In the genomic region with DNA sequence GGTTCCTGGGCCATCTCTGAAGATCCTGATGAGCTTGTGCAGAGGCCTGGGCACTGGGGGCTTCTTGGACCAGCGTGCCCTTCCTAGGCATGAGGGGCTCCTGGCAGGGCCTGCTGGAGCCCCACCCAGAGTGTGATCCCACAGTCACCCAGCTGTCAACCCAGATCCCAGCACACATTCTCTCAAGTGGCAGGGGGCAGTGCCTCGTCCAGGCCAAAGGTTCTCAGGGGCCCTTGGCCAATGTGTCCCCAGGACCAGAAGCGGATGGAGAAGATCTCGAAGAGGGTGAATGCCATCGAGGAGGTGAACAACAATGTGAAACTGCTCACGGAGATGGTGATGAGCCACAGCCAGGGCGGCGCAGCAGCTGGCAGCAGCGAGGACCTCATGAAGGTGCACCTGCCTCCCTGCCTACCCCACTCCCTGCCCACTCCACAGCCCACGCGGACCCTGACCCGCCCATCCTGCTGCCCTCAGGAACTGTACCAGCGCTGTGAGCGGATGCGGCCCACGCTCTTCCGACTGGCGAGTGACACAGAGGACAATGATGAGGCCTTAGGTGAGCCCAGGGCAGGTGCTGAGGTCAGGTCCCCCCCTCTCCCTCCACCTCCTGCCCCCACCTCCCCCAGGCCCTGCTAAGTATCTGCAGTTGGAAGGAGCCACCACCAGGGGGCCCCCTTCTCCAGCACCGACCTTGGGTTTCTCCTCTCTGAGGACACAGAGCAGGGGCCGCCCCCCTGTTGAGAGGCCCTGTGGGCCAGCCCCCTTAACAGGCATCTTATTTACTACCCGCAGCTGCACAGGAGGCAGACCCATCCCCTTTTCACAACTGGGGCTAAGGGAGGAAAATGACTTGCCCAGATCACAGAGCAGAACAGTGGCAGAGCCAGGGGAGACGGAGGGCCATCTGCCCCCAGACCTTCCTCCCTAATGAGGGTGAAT, we compare ENCODE assay signal across 10 cellular contexts. TPM values are rescaled to one million over a fixed set of nuclear protein-coding genes. Genes with fewer than 3 reads are reported as not detected.
DNase-seq lines count a peak whose midpoint lies in the region; ATAC-seq and TF ChIP-seq lines count a peak whose summit lies in the region.
"Had no signal": no experiment of that assay in that cellular context is flagged by ENCODE, and none has a peak within 500 bp of the region (broad histone marks: within the 10 kb centered on the region; RNA-seq: fewer than 3 reads in every experiment).

No MANE protein-coding gene starts in this region.

- no peak overlapping the region for H3K4me2 ChIP-seq in GM23338

- intact Hi-C loops in psoas muscle (cut with DNase I) = no loop called here

- H4K20me1 ChIP-seq in GM23338 (replicated peaks; ENCODE audit: insufficient read depth) = no peaks in the 10 kb centered on the region

- H3K4me3 Mint-ChIP-seq in GM23338 = no peak overlapping the region

- H3F3A ChIP-seq in GM23338 (replicated peaks; ENCODE audit: low read depth) = peaks cover 11% of the 10 kb centered on the region; the same call in 1 of the 2 replicates

- no peak for DNase-seq in BJ (ENCODE audit: low read depth)
- DNase-seq in GM23338 (ENCODE audit: low spot score) = peak; percentile 83
- peak; percentile 30 for DNase-seq in SHP77 treated with DMSO at 0.1 percent for 48 hours (lab: John Stamatoyannopoulos, UW)
- peak; percentile 80 for DNase-seq in activated naive CD4-positive, alpha-beta T cell treated with Interleukin-2 at 50 U/mL for 16 hours
- DNase-seq in germinal center (ENCODE audit: low spot score) = peak; percentile 80
- peak; percentile 70 to 84 for DNase-seq in psoas muscle
- no peak for DNase-seq in occipital lobe (lab: John Stamatoyannopoulos, UW)
- DNase-seq in DMS79 treated with DMSO at 0.1 percent for 48 hours (lab: John Stamatoyannopoulos, UW) = no peak

- POLR2A ChIA-PET in BJ (lab: Charles Lee) = no interaction called here

- no peaks in the 10 kb centered on the region for H3K9me2 ChIP-seq in GM23338 (ENCODE audit: insufficient read depth)

- H3K27me3 ChIP-seq in BJ (ENCODE audit: control insufficient read depth, insufficient read depth, low read length) (no peaks in the 10 kb centered on the region), GM23338 (ENCODE audit: insufficient read depth) (no peaks in the 10 kb centered on the region), psoas muscle (ENCODE audit: insufficient read depth in 3 of 3, low read length in 2 of 3) (no peaks in the 10 kb centered on the region)

- H3K4me3 ChIP-seq in BJ (ENCODE audit: low read depth, low read length) (no peak overlapping the region), GM23338 (no peak overlapping the region), psoas muscle (no peak overlapping the region)

- no peaks in the 10 kb centered on the region for H3K79me2 ChIP-seq in GM23338 (replicated peaks; ENCODE audit: insufficient read depth)

- H3K27ac ChIP-seq in GM23338 (ENCODE audit: low read depth) (0 out of 2 replicates have a peak overlapping the region, but pooled peaks have one; percentile 45), psoas muscle (no peak overlapping the region)

- ATAC-seq in GM23338 (peak; percentile 86), psoas muscle (peak; percentile 51 to 80 (median 73))

- CTCF ChIA-PET in BJ (lab: Yijun Ruan, JAX) = interaction anchor here (0.6 to 6.8 kb wide), 14 partner anchors 10 to 173 kb away, joined by 3 to 47 read pairs (median 6); partner anchors contain the start of genes GGA1, LGALS1 and PDXP

- WGBS in psoas muscle, 3 donors = 66 to 73% (median 68%) methylated on average over 19 to 22 of the region's 22 CpGs

- H3K36me3 ChIP-seq in BJ (ENCODE audit: control insufficient read depth, insufficient read depth, low read length) (peaks cover 10% of the 10 kb centered on the region), GM23338 (ENCODE audit: insufficient read depth) (no peaks in the 10 kb centered on the region; the same call in 1 of the 2 replicates), psoas muscle (ENCODE audit: insufficient read depth in 1 of 2, low read depth in 1 of 2) (peaks cover 0 to 78% of the 10 kb centered on the region in 2 donors)

- H3K27ac Mint-ChIP-seq in GM23338 = no peak overlapping the region

- H2AFZ ChIP-seq in GM23338 = no peak overlapping the region

- peaks cover 8% of the 10 kb centered on the region for H3K27me3 Mint-ChIP-seq in GM23338 (ENCODE audit: insufficient read depth, low read depth, poor library complexity)

- no peaks in the 10 kb centered on the region for H3K9me3 ChIP-seq in psoas muscle

- TF ChIP-seq CTCF in BJ (IDR thresholded peaks at IDR 0.05; ENCODE audit: insufficient read depth, low read depth, low read length) (peak; percentile 93), GM23338 (conservative IDR thresholded peaks at IDR 0.05; ENCODE audit: low read depth in 2 of 2) (peak; percentile 81 to 88), psoas muscle (IDR thresholded peaks at IDR 0.05) (peak; percentile 80)

- peaks cover 24% of the 10 kb centered on the region for H3K36me3 Mint-ChIP-seq in GM23338 (ENCODE audit: low read depth)

- H3K4me1 ChIP-seq in GM23338 (ENCODE audit: insufficient read depth) (no peaks in the 10 kb centered on the region), psoas muscle (peaks cover 24% of the 10 kb centered on the region)

- H3K4me1 Mint-ChIP-seq in GM23338 = peaks cover 2% of the 10 kb centered on the region

- no peaks in the 10 kb centered on the region; the same call in 1 of the 3 replicates for H3K9me3 Mint-ChIP-seq in GM23338

TF ChIP-seq in GM23338, 12 proteins besides CTCF, POLR2A, EP300 and RAD21 (continues in another document):
- TF ChIP-seq EZH2phosphoT487 (IDR thresholded peaks at IDR 0.05; ENCODE audit: unreplicated experiment) = no peak

RNA-seq across cellular contexts. Expression of gene GGA1, which starts 14.7 kb away (rescaled TPM):
- polyA plus RNA-seq in BJ (2011; rRNA removed) (22.5 and 34.6 TPM in 2 replicates), GM23338 (2016; fragmentation: Nextera tagmentation; extraction: Ambion mirVana) (33.1 and 36.9 TPM in 2 replicates), psoas muscle (10 to 100 TPM; 30.2 to 39.4 (median 39.4) TPM)
- 16.4 and 26.2 TPM in 2 replicates for polyA minus RNA-seq in BJ (2011; rRNA and poly(A)+ RNA removed)
- 53.7 and 57.1 TPM in 2 replicates for total RNA-seq in GM23338 (2014; rRNA removed; shearing (Covaris generic))
- total RNA-seq in psoas muscle (10 to 100 TPM; 31.9 to 37.2 (median 33.1) TPM), occipital lobe (32.0 TPM)

RNA-seq across cellular contexts. Expression of gene SH3BP1, which starts 16.1 kb away (rescaled TPM):
- polyA plus RNA-seq in BJ (2011; rRNA removed) (4.7 and 5.8 TPM in 2 replicates), GM23338 (2016; fragmentation: Nextera tagmentation; extraction: Ambion mirVana) (9.5 and 10.9 TPM in 2 replicates), psoas muscle (under 1 TPM; 0.20 to 0.64 (median 0.34) TPM)
- 3.3 and 6.2 TPM in 2 replicates for polyA minus RNA-seq in BJ (2011; rRNA and poly(A)+ RNA removed)
- total RNA-seq in GM23338 (2014; rRNA removed; shearing (Covaris generic)) = 46.7 and 50.4 TPM in 2 replicates
- total RNA-seq in psoas muscle (1 to 10 TPM; 1.4 to 2.4 (median 1.9) TPM), occipital lobe (1.9 TPM)

RNA-seq across cellular contexts. Expression of gene PDXP, which starts 35.2 kb away (rescaled TPM):
- 16.4 and 24.0 TPM in 2 replicates for polyA plus RNA-seq in BJ (2011; rRNA removed)
- 5.9 and 11.8 TPM in 2 replicates for polyA minus RNA-seq in BJ (2011; rRNA and poly(A)+ RNA removed)
- 44.2 and 55.6 TPM in 2 replicates for total RNA-seq in GM23338 (2014; rRNA removed; shearing (Covaris generic))
- polyA plus RNA-seq in GM23338 (2016; fragmentation: Nextera tagmentation; extraction: Ambion mirVana) = 15.0 and 18.5 TPM in 2 replicates
- 10 to 100 TPM in 3 of 4 donors, 1 to 10 TPM in 1; 9.0 to 13.0 (median 12.3) TPM for total RNA-seq in psoas muscle
- polyA plus RNA-seq in psoas muscle = 10 to 100 TPM in 2 of 3 donors, 1 to 10 TPM in 1; 9.8 to 37.9 (median 24.4) TPM
- total RNA-seq in occipital lobe = 40.6 TPM

RNA-seq across cellular contexts. Expression of gene LGALS2, which starts 43.5 kb away (rescaled TPM):
- not detected in 2 replicates for polyA plus RNA-seq in BJ (2011; rRNA removed)
- polyA minus RNA-seq in BJ (2011; rRNA and poly(A)+ RNA removed) = not detected in 2 replicates
- total RNA-seq in GM23338 (2014; rRNA removed; shearing (Covaris generic)) = not detected in 2 replicates
- not detected in 2 replicates for polyA plus RNA-seq in GM23338 (2016; fragmentation: Nextera tagmentation; extraction: Ambion mirVana)
- not detected for total RNA-seq in psoas muscle
- under 1 TPM in 2 of 3 donors, not detected in 1; 0.06 to 0.35 TPM for polyA plus RNA-seq in psoas muscle
- not detected for total RNA-seq in occipital lobe
- total RNA-seq: HT1080, temporal lobe had no signal

RNA-seq across cellular contexts. Expression of gene LGALS1, which starts 52.1 kb away (rescaled TPM):
- polyA plus RNA-seq in BJ (2011; rRNA removed) (9,083 and 9,143 TPM in 2 replicates), GM23338 (2016; fragmentation: Nextera tagmentation; extraction: Ambion mirVana) (62.5 and 72.6 TPM in 2 replicates), psoas muscle (1,000 to 10,000 TPM in 2 of 3 donors, 100 to 1,000 TPM in 1; 717 to 1,817 (median 1,077) TPM)
- polyA minus RNA-seq in BJ (2011; rRNA and poly(A)+ RNA removed) = 3,496 and 6,684 TPM in 2 replicates
- 31.2 and 58.7 TPM in 2 replicates for total RNA-seq in GM23338 (2014; rRNA removed; shearing (Covaris generic))
- total RNA-seq in psoas muscle (1,000 to 10,000 TPM in 1 of 4 donors, 100 to 1,000 TPM in 3; 434 to 1,013 (median 908) TPM), occipital lobe (119 TPM)

Comparison
In these comparisons a context has a peak if more than half of its experiments do, and no peak if none do; other contexts are left out.
1. DNase-seq: peak in GM23338 (single experiment), SHP77 treated with DMSO at 0.1 percent for 48 hours (single experiment), activated naive CD4-positive, alpha-beta T cell treated with Interleukin-2 at 50 U/mL for 16 hours (single experiment), germinal center (single experiment) and psoas muscle (2 of 2); none in BJ (single experiment), occipital lobe (single experiment) and DMS79 treated with DMSO at 0.1 percent for 48 hours (single experiment).
2. RNA of gene SH3BP1, which starts 16.1 kb away (total RNA-seq): 46.7 to 50.4 TPM in GM23338; 1.4 to 2.4 TPM in psoas muscle and 1.9 TPM in occipital lobe (single experiment); every median in the first group is over 10 times any median in the second.
3. Peak in every context shown above with its lines, with median percentiles within 50 percentile points of each other: CTCF ChIP-seq.